In genomic region chr12:71447691-71448660, GRCh38 we compare ENCODE assay signal across 20 cellular contexts. TPM values are rescaled to one million over a fixed set of nuclear protein-coding genes. Genes with fewer than 3 reads are reported as not detected.
DNase-seq lines count a peak whose midpoint lies in the region; ATAC-seq and TF ChIP-seq lines count a peak whose summit lies in the region.
"Had no signal": no experiment of that assay in that cellular context is flagged by ENCODE, and none has a peak within 500 bp of the region (broad histone marks: within the 10 kb centered on the region; RNA-seq: fewer than 3 reads in every experiment).

No MANE protein-coding gene starts in this region.

- no peak overlapping the region for H2BK120ac ChIP-seq in mesenchymal stem cell (ENCODE audit: low read depth, low read length)

- no peaks in the 10 kb centered on the region for H3K36me3 ChIP-seq in Loucy (ENCODE audit: insufficient read depth, low read length)
- H3K36me3 ChIP-seq in mesenchymal stem cell (ENCODE audit: control insufficient read depth in 1 of 2, insufficient read depth in 2 of 2, low read depth in 1 of 2, low read length in 2 of 2) = no peaks in the 10 kb centered on the region
- H3K36me3 ChIP-seq: left lung, upper lobe of left lung had no signal

- no peaks in the 10 kb centered on the region for H4K20me1 ChIP-seq in Loucy (ENCODE audit: insufficient read depth, low read length, poor library complexity, severe bottlenecking)

- H3K9me3 Mint-ChIP-seq in stimulated activated naive B cell treated with anti-CD40 and anti-IgM and Interleukin-4, amounts not matched to agents 10 μg/mL and 1 μg/mL and 100 μg/mL, for 72 hours = no peaks in the 10 kb centered on the region
- H3K9me3 Mint-ChIP-seq: activated naive CD8-positive, alpha-beta T cell treated with anti-CD3 and anti-CD28 coated beads, Interleukin-2, amount 10 ng/mL, durations not matched to agents 7 days and 5 days; endodermal cell; stimulated activated memory B cell treated with anti-CD40 and anti-IgM and Interleukin-4, amounts not matched to agents 10 μg/mL and 1 μg/mL and 100 μg/mL, for 72 hours had no signal

- no peak overlapping the region for H3K14ac ChIP-seq in mesenchymal stem cell (ENCODE audit: low read length in 2 of 2)

- H2AFZ ChIP-seq in Loucy (ENCODE audit: low read length) (peak overlapping the region; percentile 12), mesenchymal stem cell (ENCODE audit: low read depth, low read length) (no peak overlapping the region)

- H3K4ac ChIP-seq in mesenchymal stem cell (ENCODE audit: low read depth in 1 of 2, low read length in 2 of 2) = no peak overlapping the region

- no peak for TF ChIP-seq CTCF in Loucy (conservative IDR thresholded peaks at IDR 0.05; ENCODE audit: low read length)
- no peak for TF ChIP-seq CTCF in choroid plexus epithelial cell (conservative IDR thresholded peaks at IDR 0.05; ENCODE audit: low read depth, low read length)

- peak overlapping the region; percentile 42 for H3K27ac ChIP-seq in mesenchymal stem cell (ENCODE audit: low read length, poor library complexity, severe bottlenecking)
- H3K27ac ChIP-seq: left lung, upper lobe of left lung had no signal

- H3K4me3 Mint-ChIP-seq in stimulated activated naive B cell treated with anti-CD40 and anti-IgM and Interleukin-4, amounts not matched to agents 10 μg/mL and 1 μg/mL and 100 μg/mL, for 72 hours = peak overlapping the region; percentile 37 to 46
- H3K4me3 Mint-ChIP-seq: activated naive CD8-positive, alpha-beta T cell treated with anti-CD3 and anti-CD28 coated beads, Interleukin-2, amount 10 ng/mL, durations not matched to agents 7 days and 5 days; endodermal cell; stimulated activated memory B cell treated with anti-CD40 and anti-IgM and Interleukin-4, amounts not matched to agents 10 μg/mL and 1 μg/mL and 100 μg/mL, for 72 hours had no signal

- H3K23ac ChIP-seq in mesenchymal stem cell (ENCODE audit: low read length in 2 of 2) = no peak overlapping the region

- no peak overlapping the region for H4K8ac ChIP-seq in mesenchymal stem cell (ENCODE audit: low read length)

- no peak overlapping the region for H2BK15ac ChIP-seq in mesenchymal stem cell (ENCODE audit: low read depth, poor library complexity, severe bottlenecking)

- no peaks in the 10 kb centered on the region for H3K79me1 ChIP-seq in mesenchymal stem cell (replicated peaks; ENCODE audit: low read length, poor library complexity, severe bottlenecking)

- H3K4me3 ChIP-seq in Loucy (ENCODE audit: low read length, poor library complexity, severe bottlenecking) (no peak overlapping the region), choroid plexus epithelial cell (ENCODE audit: low read depth, low read length) (no peak overlapping the region), mesenchymal stem cell (ENCODE audit: insufficient read depth in 1 of 2, low read depth in 1 of 2, low read length in 2 of 2) (no peak overlapping the region)
- H3K4me3 ChIP-seq: left lung, upper lobe of left lung had no signal

- no peak overlapping the region for H3K18ac ChIP-seq in mesenchymal stem cell (ENCODE audit: low read depth in 1 of 2, low read length in 2 of 2)

- H3K9me3 ChIP-seq in Loucy (ENCODE audit: insufficient read depth, low read depth, low read length) = no peaks in the 10 kb centered on the region
- no peaks in the 10 kb centered on the region for H3K9me3 ChIP-seq in mesenchymal stem cell (ENCODE audit: control insufficient read depth, low read length)
- H3K9me3 ChIP-seq: left lung, upper lobe of left lung had no signal

- H3K27me3 ChIP-seq in Loucy (ENCODE audit: insufficient read depth, low read length, poor library complexity, severe bottlenecking) (no peaks in the 10 kb centered on the region), mesenchymal stem cell (ENCODE audit: control insufficient read depth in 1 of 2, insufficient read depth in 1 of 2, low read length in 2 of 2) (peaks cover 0 to 33% of the 10 kb centered on the region in 2 experiments)
- H3K27me3 ChIP-seq: upper lobe of left lung had no signal

- no peak overlapping the region for H3K9ac ChIP-seq in Loucy (ENCODE audit: low read depth, low read length, poor library complexity, severe bottlenecking)
- H3K9ac ChIP-seq in mesenchymal stem cell (ENCODE audit: low read length) = no peak overlapping the region

- no peaks in the 10 kb centered on the region for H3K36me3 Mint-ChIP-seq in stimulated activated naive B cell treated with anti-CD40 and anti-IgM and Interleukin-4, amounts not matched to agents 10 μg/mL and 1 μg/mL and 100 μg/mL, for 72 hours
- H3K36me3 Mint-ChIP-seq: activated naive CD8-positive, alpha-beta T cell treated with anti-CD3 and anti-CD28 coated beads, Interleukin-2, amount 10 ng/mL, durations not matched to agents 7 days and 5 days; stimulated activated memory B cell treated with anti-CD40 and anti-IgM and Interleukin-4, amounts not matched to agents 10 μg/mL and 1 μg/mL and 100 μg/mL, for 72 hours had no signal

- no peak overlapping the region for H3K27ac Mint-ChIP-seq in stimulated activated naive B cell treated with anti-CD40 and anti-IgM and Interleukin-4, amounts not matched to agents 10 μg/mL and 1 μg/mL and 100 μg/mL, for 72 hours
- H3K27ac Mint-ChIP-seq: activated naive CD8-positive, alpha-beta T cell treated with anti-CD3 and anti-CD28 coated beads, Interleukin-2, amount 10 ng/mL, durations not matched to agents 7 days and 5 days; endodermal cell; stimulated activated memory B cell treated with anti-CD40 and anti-IgM and Interleukin-4, amounts not matched to agents 10 μg/mL and 1 μg/mL and 100 μg/mL, for 72 hours had no signal

- DNase-seq in choroid plexus epithelial cell (ENCODE audit: low read depth) (peak; percentile 5), mesenchymal stem cell (peak; percentile 3), NAMALWA (ENCODE audit: low spot score) (no peak), NCI-H1436 (lab: John Stamatoyannopoulos, UW) (no peak), AG08396 (ENCODE audit: low spot score) (no peak)
- no peak for DNase-seq in stimulated activated naive B cell treated with anti-CD40 and anti-IgM and Interleukin-4, amounts not matched to agents 10 μg/mL and 1 μg/mL and 100 μg/mL, for 72 hours
- DNase-seq: activated CD8-positive, alpha-beta memory T cell treated with anti-CD3 and anti-CD28 coated beads for 24 hours; activated naive CD8-positive, alpha-beta T cell treated with anti-CD3 and anti-CD28 coated beads, Interleukin-2, amount 10 ng/mL, durations not matched to agents 7 days and 5 days; DMS153; endodermal cell; H7; left lung; NCI-H2029 treated with DMSO at 0.1 percent for 48 hours; NCI-H510A; SHP77 treated with DMSO at 0.1 percent for 48 hours; stimulated activated CD4-positive, alpha-beta T cell treated with anti-CD3 and anti-CD28 coated beads, Interleukin-12 subunit alpha, Interleukin-12 subunit beta, amount 100 ng/mL, for 4 hours; upper lobe of left lung had no signal

- no peak overlapping the region for H4K91ac ChIP-seq in mesenchymal stem cell (ENCODE audit: low read length)

- peaks cover 8 to 20% of the 10 kb centered on the region in 2 donors for H3K4me1 Mint-ChIP-seq in stimulated activated naive B cell treated with anti-CD40 and anti-IgM and Interleukin-4, amounts not matched to agents 10 μg/mL and 1 μg/mL and 100 μg/mL, for 72 hours
- H3K4me1 Mint-ChIP-seq: activated naive CD8-positive, alpha-beta T cell treated with anti-CD3 and anti-CD28 coated beads, Interleukin-2, amount 10 ng/mL, durations not matched to agents 7 days and 5 days; stimulated activated memory B cell treated with anti-CD40 and anti-IgM and Interleukin-4, amounts not matched to agents 10 μg/mL and 1 μg/mL and 100 μg/mL, for 72 hours had no signal

- H3F3A ChIP-seq in Loucy (ENCODE audit: low read depth) = no peaks in the 10 kb centered on the region

- no peaks in the 10 kb centered on the region for H3K27me3 Mint-ChIP-seq in stimulated activated naive B cell treated with anti-CD40 and anti-IgM and Interleukin-4, amounts not matched to agents 10 μg/mL and 1 μg/mL and 100 μg/mL, for 72 hours

- H2BK12ac ChIP-seq in mesenchymal stem cell (ENCODE audit: low read length in 2 of 2) = no peak overlapping the region

- H2AK5ac ChIP-seq in mesenchymal stem cell (ENCODE audit: low read length, severe bottlenecking) = peak overlapping the region; percentile 4

- H3K4me2 ChIP-seq in Loucy (ENCODE audit: low read depth, low read length, poor library complexity, severe bottlenecking) (peak overlapping the region; percentile 16), mesenchymal stem cell (ENCODE audit: low read length, poor library complexity, severe bottlenecking) (no peak overlapping the region)

- no peak overlapping the region for H2BK5ac ChIP-seq in mesenchymal stem cell (ENCODE audit: low read depth, low read length, poor library complexity, severe bottlenecking)

- ATAC-seq in stimulated activated naive B cell treated with anti-CD40 and anti-IgM and Interleukin-4, amounts not matched to agents 10 μg/mL and 1 μg/mL and 100 μg/mL, for 72 hours (replicated peaks) = peak; percentile 77 to 88
- ATAC-seq in HG02623 (IDR thresholded peaks at IDR 0.05; ENCODE audit: unreplicated experiment) = no peak
- ATAC-seq: left lung; stimulated activated memory B cell treated with anti-CD40 and anti-IgM and Interleukin-4, amounts not matched to agents 10 μg/mL and 1 μg/mL and 100 μg/mL, for 72 hours had no signal

- 70% methylated on average over 12 of the region's 14 CpGs for WGBS in mesenchymal stem cell

- H3K79me2 ChIP-seq in Loucy (ENCODE audit: insufficient read depth, low read length) = no peaks in the 10 kb centered on the region

- no peaks in the 10 kb centered on the region for H3K9me2 ChIP-seq in Loucy (replicated peaks; ENCODE audit: low read depth, low read length)

- H3K4me1 ChIP-seq in Loucy (ENCODE audit: insufficient read depth, low read length, poor library complexity, severe bottlenecking) (peaks cover 17% of the 10 kb centered on the region), mesenchymal stem cell (ENCODE audit: control insufficient read depth, insufficient read depth, low read depth, low read length) (peaks cover 5% of the 10 kb centered on the region)
- H3K4me1 ChIP-seq: left lung, upper lobe of left lung had no signal

RNA-seq across cellular contexts. Expression of gene LGR5, which starts 8.4 kb away (rescaled TPM):
- not detected for polyA plus RNA-seq in mesenchymal stem cell (2013, experiment 1 of 2)
- polyA plus RNA-seq in mesenchymal stem cell (2013, experiment 2 of 2) = not detected

Comparison
In these comparisons a context has a peak if more than half of its experiments do, and no peak if none do; other contexts are left out.
1. DNase-seq: peak in choroid plexus epithelial cell (single experiment) and mesenchymal stem cell (single experiment); none in stimulated activated naive B cell treated with anti-CD40 and anti-IgM and Interleukin-4, amounts not matched to agents 10 μg/mL and 1 μg/mL and 100 μg/mL, for 72 hours (single experiment), NAMALWA (single experiment), NCI-H1436 (single experiment) and AG08396 (single experiment).